In the genomic region with DNA sequence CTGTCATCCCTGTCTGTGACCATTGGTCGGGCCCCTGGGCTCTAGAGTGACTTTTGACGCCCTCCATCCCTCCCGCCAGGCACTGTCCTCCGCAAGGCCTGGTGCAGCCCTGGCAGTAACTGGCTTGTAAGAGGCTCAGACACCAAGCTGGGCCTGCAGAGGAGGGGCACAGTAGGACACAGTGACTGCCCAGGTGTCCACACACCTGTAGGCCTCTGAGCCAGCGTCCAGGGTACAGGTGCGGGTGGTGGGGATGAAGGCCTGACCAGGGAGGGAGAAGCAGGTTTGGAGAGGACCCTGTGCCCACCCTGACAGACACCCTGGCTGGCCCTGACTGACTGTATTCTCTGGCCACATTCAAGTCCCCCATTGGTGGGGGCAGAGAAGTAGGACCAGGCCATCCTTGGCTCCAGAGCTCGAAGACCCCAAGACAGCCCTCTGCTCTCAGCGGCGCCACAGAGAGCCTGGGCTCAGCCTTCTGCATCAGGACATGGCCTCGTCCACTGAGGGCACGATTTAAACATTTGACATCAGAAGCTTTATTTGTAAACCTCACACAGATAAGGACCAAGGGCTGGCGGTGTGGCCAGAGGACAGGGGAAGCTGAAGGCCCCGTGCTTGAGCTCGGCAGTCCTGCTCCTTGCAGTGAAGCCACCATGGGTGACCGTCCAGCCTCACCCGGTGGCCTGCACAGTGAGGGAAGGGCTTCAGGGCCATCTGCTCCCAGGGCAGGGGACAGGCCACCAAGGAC, we compare ENCODE assay signal across 1 cellular context.
TF ChIP-seq lines count a peak whose summit lies in the region.

No MANE protein-coding gene starts in this region.

TF ChIP-seq in K562, 482 proteins besides CTCF, POLR2A, EP300 and RAD21 (continued from another document):
- TF ChIP-seq TAF1 (IDR thresholded peaks at IDR 0.05; ENCODE audit: control insufficient read depth, extremely low read depth, insufficient read depth, low read length, severe bottlenecking), result no peak
- TF ChIP-seq, protein P1, sequence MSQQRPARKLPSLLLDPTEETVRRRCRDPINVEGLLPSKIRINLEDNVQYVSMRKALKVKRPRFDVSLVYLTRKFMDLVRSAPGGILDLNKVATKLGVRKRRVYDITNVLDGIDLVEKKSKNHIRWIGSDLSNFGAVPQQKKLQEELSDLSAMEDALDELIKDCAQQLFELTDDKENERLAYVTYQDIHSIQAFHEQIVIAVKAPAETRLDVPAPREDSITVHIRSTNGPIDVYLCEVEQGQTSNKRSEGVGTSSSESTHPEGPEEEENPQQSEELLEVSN (IDR thresholded peaks at IDR 0.05; ENCODE audit: borderline replicate concordance in 1 of 2, extremely low read depth in 1 of 2, insufficient read depth in 1 of 2, insufficient read length in 1 of 2, low read depth in 1 of 2, low read length in 1 of 2, poor library complexity in 1 of 2, severe bottlenecking in 1 of 2), result peak in 1 of 2 experiments; percentile 50
- TF ChIP-seq, protein P2, sequence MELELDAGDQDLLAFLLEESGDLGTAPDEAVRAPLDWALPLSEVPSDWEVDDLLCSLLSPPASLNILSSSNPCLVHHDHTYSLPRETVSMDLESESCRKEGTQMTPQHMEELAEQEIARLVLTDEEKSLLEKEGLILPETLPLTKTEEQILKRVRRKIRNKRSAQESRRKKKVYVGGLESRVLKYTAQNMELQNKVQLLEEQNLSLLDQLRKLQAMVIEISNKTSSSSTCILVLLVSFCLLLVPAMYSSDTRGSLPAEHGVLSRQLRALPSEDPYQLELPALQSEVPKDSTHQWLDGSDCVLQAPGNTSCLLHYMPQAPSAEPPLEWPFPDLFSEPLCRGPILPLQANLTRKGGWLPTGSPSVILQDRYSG (tag; conservative IDR thresholded peaks at IDR 0.05; ENCODE audit: low read depth), result no peak
- no peak for TF ChIP-seq PRPF4 (IDR thresholded peaks at IDR 0.05; ENCODE audit: insufficient read depth, low read depth, low read length, poor library complexity, severe bottlenecking)
- 0 out of 2 replicates have a peak, but pooled peaks have one; percentile 34 for TF ChIP-seq E2F3 (CRISPR knock-in tag; IDR thresholded peaks at IDR 0.05)
- TF ChIP-seq SP2 (IDR thresholded peaks at IDR 0.05; ENCODE audit: extremely low read depth, low read depth, low read length, poor library complexity, severe bottlenecking), result peak; percentile 19
- TF ChIP-seq SMC3 (conservative IDR thresholded peaks at IDR 0.05; ENCODE audit: insufficient read depth, low read depth, low read length), result 0 out of 2 replicates have a peak, but pooled peaks have one; percentile 10
- TF ChIP-seq HCFC1 (IDR thresholded peaks at IDR 0.05; ENCODE audit: low read depth, low read length), result peak; percentile 13; the same call in 1 of the 2 replicates
- TF ChIP-seq LEF1 (IDR thresholded peaks at IDR 0.05), result no peak
- TF ChIP-seq PPARD (CRISPR knock-in tag; IDR thresholded peaks at IDR 0.05), result no peak
- TF ChIP-seq ZNF764 (CRISPR knock-in tag; IDR thresholded peaks at IDR 0.05; ENCODE audit: low read depth), result no peak
- no peak for TF ChIP-seq SMARCA4 (IDR thresholded peaks at IDR 0.05)
- TF ChIP-seq, protein P3, sequence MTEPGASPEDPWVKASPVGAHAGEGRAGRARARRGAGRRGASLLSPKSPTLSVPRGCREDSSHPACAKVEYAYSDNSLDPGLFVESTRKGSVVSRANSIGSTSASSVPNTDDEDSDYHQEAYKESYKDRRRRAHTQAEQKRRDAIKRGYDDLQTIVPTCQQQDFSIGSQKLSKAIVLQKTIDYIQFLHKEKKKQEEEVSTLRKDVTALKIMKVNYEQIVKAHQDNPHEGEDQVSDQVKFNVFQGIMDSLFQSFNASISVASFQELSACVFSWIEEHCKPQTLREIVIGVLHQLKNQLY (CRISPR knock-in tag; conservative IDR thresholded peaks at IDR 0.05), result peak in 1 of 2 experiments; percentile 60; a peak in 2 of 4 replicates
